In the genomic region with DNA sequence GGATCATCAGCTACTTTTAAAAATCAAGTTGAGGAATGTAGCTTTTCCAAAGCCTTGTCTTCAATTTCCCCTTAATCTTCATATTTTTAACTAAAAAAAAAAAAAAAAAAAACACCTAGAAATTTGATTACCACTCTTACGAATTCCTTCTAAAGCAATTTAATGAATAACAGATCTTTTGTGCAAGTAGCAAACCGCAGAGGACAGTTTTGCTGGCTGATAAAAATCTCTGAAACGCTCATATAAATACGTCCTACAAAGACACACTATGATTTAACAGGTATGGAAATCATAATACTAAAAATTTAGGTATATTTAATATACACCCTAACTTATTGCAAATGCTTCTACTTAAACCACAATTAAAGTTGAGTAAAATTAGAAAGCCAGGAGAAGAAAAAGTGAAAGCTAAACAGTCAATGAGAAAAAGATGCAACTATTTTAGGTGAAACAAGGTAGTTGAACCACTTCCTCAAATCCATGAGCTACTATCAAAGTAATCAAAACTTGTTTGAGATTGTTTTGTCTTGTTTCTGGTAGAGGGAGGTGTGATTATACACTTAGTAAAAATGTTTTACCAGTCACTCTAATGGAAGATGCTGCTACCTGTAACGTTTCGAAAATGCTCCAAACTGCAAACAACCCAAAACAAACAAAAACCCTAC, we compare ENCODE assay signal across 1 cellular context.
TF ChIP-seq lines count a peak whose summit lies in the region.

No MANE protein-coding gene starts in this region.

TF ChIP-seq in WTC11, 78 proteins besides CTCF, POLR2A, EP300 and RAD21 (continued from another document):
- TF ChIP-seq, protein P1, sequence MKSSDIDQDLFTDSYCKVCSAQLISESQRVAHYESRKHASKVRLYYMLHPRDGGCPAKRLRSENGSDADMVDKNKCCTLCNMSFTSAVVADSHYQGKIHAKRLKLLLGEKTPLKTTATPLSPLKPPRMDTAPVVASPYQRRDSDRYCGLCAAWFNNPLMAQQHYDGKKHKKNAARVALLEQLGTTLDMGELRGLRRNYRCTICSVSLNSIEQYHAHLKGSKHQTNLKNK (CRISPR knock-in tag; IDR thresholded peaks at IDR 0.05) = no peak
- TF ChIP-seq MAX (CRISPR knock-in tag; IDR thresholded peaks at IDR 0.05) (no peak), GABPB1 (CRISPR knock-in tag; IDR thresholded peaks at IDR 0.05) (no peak), ZNF263 (CRISPR knock-in tag; IDR thresholded peaks at IDR 0.05; ENCODE audit: low read depth) (no peak), ZNF138 (CRISPR knock-in tag; conservative IDR thresholded peaks at IDR 0.05) (no peak)
TF ChIP-seq in WTC11: peak in this region for 0.
